In the genomic region with DNA sequence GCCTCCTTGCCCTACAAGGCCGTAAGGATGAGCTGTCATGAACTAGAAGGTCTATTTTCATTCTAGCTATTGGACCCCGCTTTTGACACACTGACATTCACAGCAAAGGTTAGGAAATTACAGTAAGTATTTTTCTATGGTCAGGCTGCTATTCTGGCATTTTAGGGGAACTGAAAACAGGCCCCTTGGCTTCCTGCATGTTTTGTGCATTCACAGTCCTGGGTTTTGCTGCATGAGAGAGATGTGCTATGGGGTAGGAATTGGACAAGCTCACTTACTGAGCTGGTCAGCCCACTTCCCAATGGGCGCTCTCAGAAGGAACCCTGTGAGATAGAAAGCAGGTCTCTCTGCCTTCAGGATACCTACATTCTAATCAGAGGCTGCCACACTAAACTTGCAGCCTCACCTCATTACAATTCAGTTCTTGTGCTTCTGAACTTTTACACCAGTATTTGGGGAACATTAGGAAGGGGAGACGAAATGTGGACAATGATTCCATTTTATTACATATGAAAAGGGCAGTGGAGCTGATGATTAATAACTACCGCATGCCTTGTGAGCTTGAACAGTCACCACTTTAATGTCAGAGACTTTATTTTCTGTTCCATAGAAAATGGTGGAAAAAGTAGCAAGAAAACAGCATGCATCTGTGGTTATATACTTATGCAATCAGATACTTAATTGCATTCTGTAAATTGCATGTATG, we compare ENCODE assay signal across 13 cellular contexts.
DNase-seq lines count a peak whose midpoint lies in the region; ATAC-seq and TF ChIP-seq lines count a peak whose summit lies in the region.
"Had no signal": no experiment of that assay in that cellular context is flagged by ENCODE, and none has a peak within 500 bp of the region (broad histone marks: within the 10 kb centered on the region; RNA-seq: fewer than 3 reads in every experiment).

No MANE protein-coding gene starts in this region.

- intact Hi-C loops in PC-3 (cut with micrococcal nuclease) = loop anchor here (5.0 kb wide), 1 partner anchor 101 kb away; no protein-coding TSS in a partner anchor

- no peaks in the 10 kb centered on the region for H3K9me2 ChIP-seq in GM23248 (ENCODE audit: insufficient read depth)
- no peaks in the 10 kb centered on the region for H3K9me2 ChIP-seq in PC-3 (replicated peaks; ENCODE audit: low read length)

- no peak overlapping the region for H3K4me3 ChIP-seq in GM23248
- H3K4me3 ChIP-seq in PC-3 (ENCODE audit: low read length) = no peak overlapping the region
- no peak overlapping the region for H3K4me3 ChIP-seq in muscle layer of duodenum (ENCODE audit: low read depth in 1 of 2, low read length in 2 of 2)
- H3K4me3 ChIP-seq in effector memory CD4-positive, alpha-beta T cell (ENCODE audit: insufficient read depth, low read depth, low read length, poor library complexity, severe bottlenecking) = no peak overlapping the region
- H3K4me3 ChIP-seq: ascending aorta, lower lobe of right lung, skin epidermis had no signal

- H3K27ac ChIP-seq in GM23248 = no peak overlapping the region
- H3K27ac ChIP-seq in PC-3 (ENCODE audit: low read length) = no peak overlapping the region
- H3K27ac ChIP-seq in muscle layer of duodenum (ENCODE audit: low read length) = peak overlapping the region; percentile 5
- no peak overlapping the region for H3K27ac ChIP-seq in effector memory CD4-positive, alpha-beta T cell (ENCODE audit: insufficient read depth, low read length, poor library complexity, severe bottlenecking)
- H3K27ac ChIP-seq: ascending aorta, lower lobe of right lung had no signal

- POLR2A ChIA-PET in PC-3 (lab: Charles Lee; ENCODE audit: unreplicated experiment) = interaction anchor here (0.6 kb wide), 1 partner anchor 654 kb away, joined by 4 read pairs; no protein-coding TSS in a partner anchor

- peak; percentile 20 for DNase-seq in GM23248
- DNase-seq in PC-3 = no peak
- no peak for DNase-seq in effector memory CD4-positive, alpha-beta T cell
- no peak for DNase-seq in NCI-H1930 (lab: John Stamatoyannopoulos, UW)
- DNase-seq in activated CD4-positive, alpha-beta T cell treated with anti-CD3 and anti-CD28 coated beads for 48 hours = no peak
- DNase-seq: activated CD4-positive, alpha-beta T cell treated with anti-CD3 and anti-CD28 coated beads for 1 hour; dorsolateral prefrontal cortex; lower lobe of right lung; NCI-H1694 treated with DMSO at 0.1 percent for 48 hours had no signal

- H3K79me2 ChIP-seq in GM23248 (ENCODE audit: insufficient read depth) (no peaks in the 10 kb centered on the region), PC-3 (ENCODE audit: low read length) (no peaks in the 10 kb centered on the region)

- H3K4me1 ChIP-seq in GM23248 (ENCODE audit: insufficient read depth) (peaks cover 34% of the 10 kb centered on the region), PC-3 (ENCODE audit: insufficient read depth, low read length) (peaks cover 46% of the 10 kb centered on the region), muscle layer of duodenum (ENCODE audit: control insufficient read depth in 1 of 2, insufficient read depth in 2 of 2, low read length in 2 of 2) (peaks cover 3 to 17% of the 10 kb centered on the region in 2 donors)
- peaks cover 35% of the 10 kb centered on the region for H3K4me1 ChIP-seq in effector memory CD4-positive, alpha-beta T cell (ENCODE audit: control insufficient read depth, insufficient read depth, low read length, poor library complexity, severe bottlenecking)
- H3K4me1 ChIP-seq: ascending aorta had no signal

- no TSS peak for BruUV-seq in PC-3 (replicated peaks; lab: Mats Ljungman, UMichigan)

- no peak overlapping the region for H3K9ac ChIP-seq in GM23248
- H3K9ac ChIP-seq in PC-3 (ENCODE audit: low read length) = no peak overlapping the region

- TF ChIP-seq CTCF in PC-3 (conservative IDR thresholded peaks at IDR 0.05; ENCODE audit: low read depth, low read length) = no peak

- H2AFZ ChIP-seq in GM23248 (no peak overlapping the region), PC-3 (ENCODE audit: low read length) (peak overlapping the region; percentile 11; the same call in 1 of the 2 replicates)

- no peaks in the 10 kb centered on the region for H3K36me3 ChIP-seq in GM23248 (ENCODE audit: low read depth)
- H3K36me3 ChIP-seq in PC-3 (ENCODE audit: low read depth, low read length) = no peaks in the 10 kb centered on the region
- H3K36me3 ChIP-seq in muscle layer of duodenum (ENCODE audit: control insufficient read depth in 1 of 2, insufficient read depth in 2 of 2, low read length in 2 of 2) = no peaks in the 10 kb centered on the region
- H3K36me3 ChIP-seq in effector memory CD4-positive, alpha-beta T cell (ENCODE audit: control insufficient read depth, insufficient read depth, low read length) = no peaks in the 10 kb centered on the region
- H3K36me3 ChIP-seq: ascending aorta, lower lobe of right lung had no signal

- H3K27me3 ChIP-seq in GM23248 (replicated peaks; ENCODE audit: insufficient read depth) (peaks cover 9% of the 10 kb centered on the region; the same call in 1 of the 2 replicates), PC-3 (ENCODE audit: low read length) (no peaks in the 10 kb centered on the region), muscle layer of duodenum (ENCODE audit: low read depth, low read length) (no peaks in the 10 kb centered on the region)
- no peaks in the 10 kb centered on the region for H3K27me3 ChIP-seq in effector memory CD4-positive, alpha-beta T cell (replicated peaks; ENCODE audit: control insufficient read depth, insufficient read depth, low read length, poor library complexity, severe bottlenecking)
- H3K27me3 ChIP-seq: ascending aorta, dorsolateral prefrontal cortex had no signal

- 89 to 92% methylated on average over 5 of the region's 5 CpGs for WGBS in GM23248 (ENCODE audit: low coverage in 1 of 2, low lambda C conversion rate in 2 of 2, missing lambda C conversion rate in 2 of 2), 2 experiments

- H3K4me2 ChIP-seq in GM23248 (ENCODE audit: unreplicated experiment) (no peak overlapping the region), PC-3 (ENCODE audit: low read length) (no peak overlapping the region)

- ATAC-seq in GM18858 (IDR thresholded peaks at IDR 0.05; ENCODE audit: unreplicated experiment) (peak; percentile 44), PC-3 (no peak)

- in situ Hi-C loops in GM23248 (cut with MboI) = no loop called here

- CTCF ChIA-PET in PC-3 (lab: Charles Lee) = no interaction called here

- no peaks in the 10 kb centered on the region for H4K20me1 ChIP-seq in GM23248 (ENCODE audit: insufficient read depth)
- H4K20me1 ChIP-seq in PC-3 (ENCODE audit: low read length) = no peaks in the 10 kb centered on the region

- peaks cover 26% of the 10 kb centered on the region for H3F3A ChIP-seq in GM23248 (ENCODE audit: insufficient read depth)
- H3F3A ChIP-seq in PC-3 (ENCODE audit: low read length, unreplicated experiment) = peaks cover 14% of the 10 kb centered on the region

- H3K9me3 ChIP-seq in GM23248 (ENCODE audit: low read depth) (no peaks in the 10 kb centered on the region), PC-3 (ENCODE audit: low read length) (no peaks in the 10 kb centered on the region), muscle layer of duodenum (ENCODE audit: control insufficient read depth in 1 of 2, low read length in 2 of 2) (no peaks in the 10 kb centered on the region)
- no peaks in the 10 kb centered on the region for H3K9me3 ChIP-seq in effector memory CD4-positive, alpha-beta T cell (ENCODE audit: control insufficient read depth, low read length)
- H3K9me3 ChIP-seq: ascending aorta, lower lobe of right lung had no signal
